In genomic region chr5:124596595-124597388, GRCh38 we compare ENCODE assay signal across 10 cellular contexts.
DNase-seq lines count a peak whose midpoint lies in the region; TF ChIP-seq lines count a peak whose summit lies in the region.
"Had no signal": no experiment of that assay in that cellular context is flagged by ENCODE, and none has a peak within 500 bp of the region (broad histone marks: within the 10 kb centered on the region; RNA-seq: fewer than 3 reads in every experiment).

No MANE protein-coding gene starts in this region.

- no peaks in the 10 kb centered on the region for H4K20me1 ChIP-seq in hepatocyte (ENCODE audit: insufficient read depth, poor library complexity, severe bottlenecking)

- peaks cover 21% of the 10 kb centered on the region for H3K4me1 ChIP-seq in hepatocyte (ENCODE audit: insufficient read depth)

- WGBS in hepatocyte (ENCODE audit: low lambda C conversion rate, missing lambda C conversion rate) = 29% methylated on average over 4 of the region's 4 CpGs

- H2AFZ ChIP-seq in hepatocyte = no peak overlapping the region

- H3K27ac ChIP-seq in hepatocyte (no peak overlapping the region), temporal lobe (ENCODE audit: low read depth, low read length) (peak overlapping the region; percentile 25)

- no peaks in the 10 kb centered on the region for H3K36me3 ChIP-seq in hepatocyte (replicated peaks; ENCODE audit: insufficient read depth, low read depth)

- DNase-seq in NCI-H146 (lab: John Stamatoyannopoulos, UW) (peak; percentile 41), NCI-H146 treated with DMSO at 0.1 percent for 48 hours (lab: John Stamatoyannopoulos, UW; ENCODE audit: unreplicated experiment) (no peak), SW480 (ENCODE audit: low spot score) (peak; percentile 90), hepatocyte (ENCODE audit: low spot score) (peak; percentile 64), OCI-M2 (lab: John Stamatoyannopoulos, UW; ENCODE audit: unreplicated experiment) (no peak), NCI-H1436 treated with DMSO at 0.1 percent for 48 hours (lab: John Stamatoyannopoulos, UW) (no peak)
- no peak for DNase-seq in activated CD4-positive, alpha-beta T cell treated with anti-CD3 and anti-CD28 coated beads for 1 hour
- DNase-seq: 8988T; activated CD4-positive, alpha-beta memory T cell treated with anti-CD3 and anti-CD28 coated beads, Interleukin-2, amount 10 ng/mL, durations not matched to agents 7 days and 5 days had no signal

- TF ChIP-seq CTCF in hepatocyte (IDR thresholded peaks at IDR 0.05; ENCODE audit: poor library complexity) = no peak

- H3K9me3 ChIP-seq in hepatocyte (ENCODE audit: low read depth) = no peaks in the 10 kb centered on the region

- H3K4me3 ChIP-seq in hepatocyte = no peak overlapping the region

- no peaks in the 10 kb centered on the region for H3K27me3 ChIP-seq in hepatocyte

- H3K9me2 ChIP-seq in hepatocyte (replicated peaks; ENCODE audit: insufficient read depth) = no peaks in the 10 kb centered on the region

- H3K4me2 ChIP-seq in hepatocyte = no peak overlapping the region

- no peaks in the 10 kb centered on the region for H3K79me2 ChIP-seq in hepatocyte

Comparison
In these comparisons a context has a peak if more than half of its experiments do, and no peak if none do; other contexts are left out.
1. DNase-seq: peak in NCI-H146 (single experiment), SW480 (single experiment) and hepatocyte (single experiment); none in NCI-H146 treated with DMSO at 0.1 percent for 48 hours (single experiment), activated CD4-positive, alpha-beta T cell treated with anti-CD3 and anti-CD28 coated beads for 1 hour (single experiment), OCI-M2 (single experiment) and NCI-H1436 treated with DMSO at 0.1 percent for 48 hours (single experiment).